Comparison of ENCODE assay signal across 29 cellular contexts in the genomic region with DNA sequence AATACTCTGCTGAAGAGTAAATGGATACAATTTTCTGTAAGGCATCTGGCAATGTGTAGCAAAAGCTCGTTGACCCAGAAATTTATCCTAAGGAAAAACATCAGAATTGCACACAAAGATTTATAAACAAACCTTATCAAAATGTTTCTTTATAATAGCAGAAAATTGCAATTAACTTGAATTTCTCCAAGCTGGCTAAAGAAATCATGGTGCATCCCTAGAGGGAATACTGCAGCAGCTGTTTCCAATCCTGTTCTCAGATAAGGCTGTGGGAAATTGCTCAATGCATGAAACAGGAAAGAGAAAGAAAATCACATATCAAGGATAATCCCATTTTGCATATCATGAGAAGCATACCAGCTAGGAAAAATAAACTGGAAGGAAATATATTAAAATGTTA. TPM values are rescaled to one million over a fixed set of nuclear protein-coding genes. Genes with fewer than 3 reads are reported as not detected.
DNase-seq lines count a peak whose midpoint lies in the region; ATAC-seq and TF ChIP-seq lines count a peak whose summit lies in the region.
"Had no signal": no experiment of that assay in that cellular context is flagged by ENCODE, and none has a peak within 500 bp of the region (broad histone marks: within the 10 kb centered on the region; RNA-seq: fewer than 3 reads in every experiment).

No MANE protein-coding gene starts in this region.

- H3K27ac ChIP-seq in HEK293 (ENCODE audit: extremely low read depth, low read depth, low read length) (no peak overlapping the region), left ventricle myocardium inferior (replicated peaks) (peak overlapping the region; percentile 86), upper lobe of right lung (peak overlapping the region; percentile 7)
- H3K27ac ChIP-seq: SJSA1, skin epidermis, stomach, tibial nerve had no signal

- H3K27ac Mint-ChIP-seq in activated T-helper 2 cell treated with anti-CD3 and anti-CD28 coated beads, Interferon-gamma antibody, Interleukin-2, Interleukin-4, amounts not matched to agents 10 μg/mL and 5 μg/mL and 100 μg/mL, durations not matched to agents 14 hours and 24 hours and 36 hours = no peak overlapping the region
- H3K27ac Mint-ChIP-seq: activated CD4-positive, alpha-beta memory T cell treated with anti-CD3 and anti-CD28 coated beads for 36 hours had no signal

- no peak for TF ChIP-seq CTCF in HEK293 (tag by site-specific recombination; IDR thresholded peaks at IDR 0.05)
- TF ChIP-seq CTCF in cardiac fibroblast (IDR thresholded peaks at IDR 0.05; ENCODE audit: low read depth, low read length) = no peak
- no peak for TF ChIP-seq CTCF in left ventricle myocardium inferior (IDR thresholded peaks at IDR 0.05; ENCODE audit: borderline replicate concordance)
- TF ChIP-seq CTCF in upper lobe of right lung (IDR thresholded peaks at IDR 0.05) = no peak

- no peaks in the 10 kb centered on the region for H3K27me3 Mint-ChIP-seq in activated T-helper 2 cell treated with anti-CD3 and anti-CD28 coated beads, Interferon-gamma antibody, Interleukin-2, Interleukin-4, amounts not matched to agents 10 μg/mL and 5 μg/mL and 100 μg/mL, durations not matched to agents 14 hours and 24 hours and 36 hours (ENCODE audit: low read depth)
- H3K27me3 Mint-ChIP-seq: activated CD4-positive, alpha-beta memory T cell treated with anti-CD3 and anti-CD28 coated beads for 36 hours; activated naive CD4-positive, alpha-beta T cell treated with anti-CD3 and anti-CD28 coated beads, Interleukin-2, amount 50 U/mL, for 24 hours; CD4-positive, CD25-positive, alpha-beta regulatory T cell had no signal

- no peaks in the 10 kb centered on the region for H3K9me3 Mint-ChIP-seq in activated T-helper 2 cell treated with anti-CD3 and anti-CD28 coated beads, Interferon-gamma antibody, Interleukin-2, Interleukin-4, amounts not matched to agents 10 μg/mL and 5 μg/mL and 100 μg/mL, durations not matched to agents 14 hours and 24 hours and 36 hours
- H3K9me3 Mint-ChIP-seq: activated CD4-positive, alpha-beta memory T cell treated with anti-CD3 and anti-CD28 coated beads for 36 hours; activated naive CD4-positive, alpha-beta T cell treated with anti-CD3 and anti-CD28 coated beads, Interleukin-2, amount 50 U/mL, for 24 hours; CD4-positive, CD25-positive, alpha-beta regulatory T cell had no signal

- H3K27me3 ChIP-seq in left ventricle myocardium inferior (ENCODE audit: low read depth) (no peaks in the 10 kb centered on the region), upper lobe of right lung (no peaks in the 10 kb centered on the region)
- H3K27me3 ChIP-seq: ascending aorta, SJSA1, stomach, tibial nerve had no signal

- H3K36me3 Mint-ChIP-seq in activated T-helper 2 cell treated with anti-CD3 and anti-CD28 coated beads, Interferon-gamma antibody, Interleukin-2, Interleukin-4, amounts not matched to agents 10 μg/mL and 5 μg/mL and 100 μg/mL, durations not matched to agents 14 hours and 24 hours and 36 hours (ENCODE audit: low read depth) = peaks cover 76% of the 10 kb centered on the region

- intact Hi-C loops in left ventricle myocardium inferior (cut with micrococcal nuclease) = no loop called here
- intact Hi-C loops in upper lobe of right lung (cut with DNase I) = no loop called here
- intact Hi-C loops in activated T-helper 2 cell treated with anti-CD3 and anti-CD28 coated beads, Interferon-gamma antibody, Interleukin-2, Interleukin-4, amounts not matched to agents 10 μg/mL and 5 μg/mL and 100 μg/mL, durations not matched to agents 14 hours and 24 hours and 36 hours (cut with micrococcal nuclease) = no loop called here

- H3K4me3 Mint-ChIP-seq in activated T-helper 2 cell treated with anti-CD3 and anti-CD28 coated beads, Interferon-gamma antibody, Interleukin-2, Interleukin-4, amounts not matched to agents 10 μg/mL and 5 μg/mL and 100 μg/mL, durations not matched to agents 14 hours and 24 hours and 36 hours (ENCODE audit: low read depth) = no peak overlapping the region
- H3K4me3 Mint-ChIP-seq: activated CD4-positive, alpha-beta memory T cell treated with anti-CD3 and anti-CD28 coated beads for 36 hours; activated naive CD4-positive, alpha-beta T cell treated with anti-CD3 and anti-CD28 coated beads, Interleukin-2, amount 50 U/mL, for 24 hours; CD4-positive, CD25-positive, alpha-beta regulatory T cell had no signal

- POLR2A ChIA-PET in HEK293 (lab: Yijun Ruan, JAX) = no interaction called here

- H3K9me3 ChIP-seq in HEK293 (ENCODE audit: control insufficient read depth, insufficient read depth, low read depth, low read length) (no peaks in the 10 kb centered on the region), left ventricle myocardium inferior (replicated peaks) (no peaks in the 10 kb centered on the region), upper lobe of right lung (no peaks in the 10 kb centered on the region)
- H3K9me3 ChIP-seq: ascending aorta, SJSA1, stomach, tibial nerve had no signal

- CTCF ChIA-PET in HEK293 (lab: Yijun Ruan, JAX) = interaction anchor here (0.9 to 3.2 kb wide), 3 partner anchors 10 to 517 kb away, joined by 3 to 12 read pairs (median 4); no protein-coding TSS in a partner anchor

- H3K36me3 ChIP-seq in HEK293 (ENCODE audit: control insufficient read depth in 2 of 2, insufficient read depth in 1 of 2, low read length in 2 of 2) = peaks cover 4 to 70% of the 10 kb centered on the region in 2 experiments; a peak in 2 of 3 replicates
- peaks cover 87% of the 10 kb centered on the region for H3K36me3 ChIP-seq in left ventricle myocardium inferior
- peaks cover 90% of the 10 kb centered on the region for H3K36me3 ChIP-seq in upper lobe of right lung

- H3K4me3 ChIP-seq in HEK293 (ENCODE audit: low read depth, low read length) (no peak overlapping the region), cardiac fibroblast (replicated peaks in 1 of 2; ENCODE audit: low read depth in 2 of 2, low read length in 2 of 2) (no peak overlapping the region), left ventricle myocardium inferior (no peak overlapping the region), upper lobe of right lung (no peak overlapping the region)
- H3K4me3 ChIP-seq: ascending aorta, SJSA1, skin epidermis, stomach, tibial nerve had no signal

- no peak for ATAC-seq in upper lobe of right lung
- ATAC-seq: HCT116, left colon had no signal

- no peaks in the 10 kb centered on the region for H3K4me1 ChIP-seq in HEK293 (ENCODE audit: control insufficient read depth, insufficient read depth, low read length)
- H3K4me1 ChIP-seq in left ventricle myocardium inferior = peaks cover 31% of the 10 kb centered on the region
- no peaks in the 10 kb centered on the region for H3K4me1 ChIP-seq in upper lobe of right lung

- DNase-seq in cardiac fibroblast (ENCODE audit: low read depth in 2 of 2) = peak; percentile 48 to 85
- no peak for DNase-seq in left ventricle myocardium inferior
- DNase-seq in upper lobe of right lung = no peak
- DNase-seq in activated T-helper 2 cell treated with anti-CD3 and anti-CD28 coated beads, Interferon-gamma antibody, Interleukin-2, Interleukin-4, amounts not matched to agents 10 μg/mL and 5 μg/mL and 100 μg/mL, durations not matched to agents 14 hours and 24 hours and 36 hours (ENCODE audit: low spot score) = no peak
- no peak for DNase-seq in hippocampal formation (lab: John Stamatoyannopoulos, UW)
- no peak for DNase-seq in activated CD8-positive, alpha-beta memory T cell treated with anti-CD3 and anti-CD28 coated beads, Interleukin-2, amount 50 U/mL, for 48 hours
- DNase-seq: activated CD4-positive, alpha-beta memory T cell treated with anti-CD3 and anti-CD28 coated beads for 36 hours; activated CD4-positive, CD25-positive, alpha-beta regulatory T cell treated with anti-CD3 and anti-CD28 coated beads, Interleukin-2, amount 50 U/mL, for 72 hours; activated CD8-positive, alpha-beta memory T cell treated with anti-CD3 and anti-CD28 coated beads, Interleukin-2, amount 50 U/mL, for 4 hours; CD4-positive, CD25-positive, alpha-beta regulatory T cell; central memory CD4-positive, alpha-beta T cell; DND-41; KBM-7; left colon; mesendoderm; MM.1S; NCI-H1417; NCI-H2029 treated with DMSO at 0.1 percent for 48 hours; NCI-H2227 treated with DMSO at 0.1 percent for 48 hours; stomach had no signal

- H3K4me1 Mint-ChIP-seq in activated T-helper 2 cell treated with anti-CD3 and anti-CD28 coated beads, Interferon-gamma antibody, Interleukin-2, Interleukin-4, amounts not matched to agents 10 μg/mL and 5 μg/mL and 100 μg/mL, durations not matched to agents 14 hours and 24 hours and 36 hours (ENCODE audit: low read depth) = no peaks in the 10 kb centered on the region
- H3K4me1 Mint-ChIP-seq: activated naive CD4-positive, alpha-beta T cell treated with anti-CD3 and anti-CD28 coated beads, Interleukin-2, amount 50 U/mL, for 24 hours; CD4-positive, CD25-positive, alpha-beta regulatory T cell had no signal

TF ChIP-seq in HEK293, 187 proteins besides CTCF, POLR2A, EP300 and RAD21:
- TF ChIP-seq ZNF16 (tag by site-specific recombination; IDR thresholded peaks at IDR 0.05; ENCODE audit: low read depth) (no peak), GLI4 (tag by site-specific recombination; IDR thresholded peaks at IDR 0.05) (no peak), ZNF169 (tag by site-specific recombination; IDR thresholded peaks at IDR 0.05) (no peak), ZNF514 (tag by site-specific recombination; IDR thresholded peaks at IDR 0.05) (no peak), BCL11B (tag by site-specific recombination; IDR thresholded peaks at IDR 0.05; ENCODE audit: low read depth) (no peak)
- TF ChIP-seq, protein P1, sequence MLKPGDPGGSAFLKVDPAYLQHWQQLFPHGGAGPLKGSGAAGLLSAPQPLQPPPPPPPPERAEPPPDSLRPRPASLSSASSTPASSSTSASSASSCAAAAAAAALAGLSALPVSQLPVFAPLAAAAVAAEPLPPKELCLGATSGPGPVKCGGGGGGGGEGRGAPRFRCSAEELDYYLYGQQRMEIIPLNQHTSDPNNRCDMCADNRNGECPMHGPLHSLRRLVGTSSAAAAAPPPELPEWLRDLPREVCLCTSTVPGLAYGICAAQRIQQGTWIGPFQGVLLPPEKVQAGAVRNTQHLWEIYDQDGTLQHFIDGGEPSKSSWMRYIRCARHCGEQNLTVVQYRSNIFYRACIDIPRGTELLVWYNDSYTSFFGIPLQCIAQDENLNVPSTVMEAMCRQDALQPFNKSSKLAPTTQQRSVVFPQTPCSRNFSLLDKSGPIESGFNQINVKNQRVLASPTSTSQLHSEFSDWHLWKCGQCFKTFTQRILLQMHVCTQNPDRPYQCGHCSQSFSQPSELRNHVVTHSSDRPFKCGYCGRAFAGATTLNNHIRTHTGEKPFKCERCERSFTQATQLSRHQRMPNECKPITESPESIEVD (tag by site-specific recombination; IDR thresholded peaks at IDR 0.05) = 0 out of 2 replicates have a peak, but pooled peaks have one; percentile 42

RNA-seq across cellular contexts. Expression of gene TACR2, which starts 18.7 kb away (rescaled TPM):
- total RNA-seq in left ventricle myocardium inferior (not detected), upper lobe of right lung (0.90 TPM)
- not detected in 2 replicates for total RNA-seq in activated T-helper 2 cell treated with anti-CD3 and anti-CD28 coated beads, Interferon-gamma antibody, Interleukin-2, Interleukin-4, amounts not matched to agents 10 μg/mL and 5 μg/mL and 100 μg/mL, durations not matched to agents 14 hours and 24 hours and 36 hours
- total RNA-seq: activated CD4-positive, alpha-beta memory T cell treated with anti-CD3 and anti-CD28 coated beads for 36 hours; ascending aorta; CD4-positive, CD25-positive, alpha-beta regulatory T cell; HT1080; SJSA1; T-helper 1 cell treated with Interleukin-12 subunit alpha and Interleukin-12 subunit beta and Interleukin-4 antibody, amounts not matched to agents 30 ng/mL and 1 ng/mL, for 36 hours had no signal

RNA-seq across cellular contexts. Expression of gene TSPAN15, which starts 53.3 kb away (rescaled TPM):
- total RNA-seq in left ventricle myocardium inferior (6.8 TPM), upper lobe of right lung (47.3 TPM)
- total RNA-seq in activated T-helper 2 cell treated with anti-CD3 and anti-CD28 coated beads, Interferon-gamma antibody, Interleukin-2, Interleukin-4, amounts not matched to agents 10 μg/mL and 5 μg/mL and 100 μg/mL, durations not matched to agents 14 hours and 24 hours and 36 hours = 0.55 and 0.85 TPM in 2 replicates

Comparison
In these comparisons a context has a peak if more than half of its experiments do, and no peak if none do; other contexts are left out.
1. DNase-seq: peak in cardiac fibroblast (2 of 2); none in left ventricle myocardium inferior (single experiment), upper lobe of right lung (single experiment), activated T-helper 2 cell treated with anti-CD3 and anti-CD28 coated beads, Interferon-gamma antibody, Interleukin-2, Interleukin-4, amounts not matched to agents 10 μg/mL and 5 μg/mL and 100 μg/mL, durations not matched to agents 14 hours and 24 hours and 36 hours (single experiment), hippocampal formation (0 of 2) and activated CD8-positive, alpha-beta memory T cell treated with anti-CD3 and anti-CD28 coated beads, Interleukin-2, amount 50 U/mL, for 48 hours (single experiment).